ENCODE assay signal across 3 cellular contexts in genomic region chr13:28273919-28274318, GRCh38.
TF ChIP-seq lines count a peak whose summit lies in the region.

No MANE protein-coding gene starts in this region.

TF ChIP-seq in SK-N-SH, 30 proteins besides CTCF, POLR2A, EP300 and RAD21 (continued from another document):
- TF ChIP-seq SIN3A (IDR thresholded peaks at IDR 0.05; ENCODE audit: borderline replicate concordance, low read depth, low read length) (no peak), FOXM1 (IDR thresholded peaks at IDR 0.05; ENCODE audit: low read depth) (no peak), TCF12 (IDR thresholded peaks at IDR 0.05) (no peak), TAF1 (IDR thresholded peaks at IDR 0.05; ENCODE audit: borderline replicate concordance, low read depth, low read length) (no peak), USF2 (IDR thresholded peaks at IDR 0.05; ENCODE audit: borderline replicate concordance, low read depth, low read length) (no peak), MXI1 (IDR thresholded peaks at IDR 0.05; ENCODE audit: low read depth, low read length) (no peak), REST (IDR thresholded peaks at IDR 0.05; ENCODE audit: low read depth, low read length) (no peak), TEAD4 (IDR thresholded peaks at IDR 0.05; ENCODE audit: borderline replicate concordance, insufficient read depth) (no peak), MAX (IDR thresholded peaks at IDR 0.05; ENCODE audit: low read depth) (no peak), RXRA (IDR thresholded peaks at IDR 0.05; ENCODE audit: borderline replicate concordance, low read depth) (no peak), PBX3 (IDR thresholded peaks at IDR 0.05) (no peak), NRF1 (IDR thresholded peaks at IDR 0.05; ENCODE audit: low read depth, low read length) (no peak), YY1 (IDR thresholded peaks at IDR 0.05; ENCODE audit: low read depth) (no peak), RCOR1 (IDR thresholded peaks at IDR 0.05; ENCODE audit: low read length) (no peak), POLR2AphosphoS5 (IDR thresholded peaks at IDR 0.05; ENCODE audit: low read depth, low read length) (no peak)

TF ChIP-seq in SK-N-SH treated with all-trans-retinoic acid at 6 μM for 48 hours, 23 proteins besides CTCF, POLR2A, EP300 and RAD21 (continued from another document and continues in another):
- TF ChIP-seq PATZ1 (CRISPR knock-in tag; IDR thresholded peaks at IDR 0.05; ENCODE audit: borderline replicate concordance) (no peak), ZFP3 (CRISPR knock-in tag; IDR thresholded peaks at IDR 0.05) (no peak), ARNTL (CRISPR knock-in tag; IDR thresholded peaks at IDR 0.05; ENCODE audit: borderline replicate concordance, low read depth) (no peak), BACH2 (CRISPR knock-in tag; IDR thresholded peaks at IDR 0.05; ENCODE audit: borderline replicate concordance) (no peak), TOX (CRISPR knock-in tag; IDR thresholded peaks at IDR 0.05; ENCODE audit: borderline replicate concordance) (no peak), GLIS3 (CRISPR knock-in tag; IDR thresholded peaks at IDR 0.05) (no peak), ZC3H10 (CRISPR knock-in tag; IDR thresholded peaks at IDR 0.05) (no peak), CREB5 (CRISPR knock-in tag; IDR thresholded peaks at IDR 0.05; ENCODE audit: low read depth) (no peak), TSHZ2 (CRISPR knock-in tag; IDR thresholded peaks at IDR 0.05) (no peak), POU6F1 (CRISPR knock-in tag; IDR thresholded peaks at IDR 0.05; ENCODE audit: borderline replicate concordance, low read depth) (no peak), OSR1 (CRISPR knock-in tag; IDR thresholded peaks at IDR 0.05) (no peak), TCF4 (CRISPR knock-in tag; IDR thresholded peaks at IDR 0.05; ENCODE audit: borderline replicate concordance) (no peak), ESRRG (CRISPR knock-in tag; IDR thresholded peaks at IDR 0.05) (no peak), SNAI2 (CRISPR knock-in tag; IDR thresholded peaks at IDR 0.05) (no peak), CSRNP3 (CRISPR knock-in tag; IDR thresholded peaks at IDR 0.05) (no peak)

TF ChIP-seq in GM12878, 131 proteins besides CTCF, POLR2A, EP300 and RAD21 (continued from another document):
- TF ChIP-seq ELK1 (IDR thresholded peaks at IDR 0.05; ENCODE audit: low read depth, low read length) = no peak
- no peak for TF ChIP-seq YBX1 (IDR thresholded peaks at IDR 0.05)
- no peak for TF ChIP-seq POLR2AphosphoS5 (IDR thresholded peaks at IDR 0.05; ENCODE audit: low read length)
- no peak for TF ChIP-seq SPI1 (IDR thresholded peaks at IDR 0.05; ENCODE audit: borderline replicate concordance, insufficient read depth, low read depth, low read length)
- TF ChIP-seq BMI1 (IDR thresholded peaks at IDR 0.05; ENCODE audit: borderline replicate concordance) = no peak
